ENCODE assay signal across 15 cellular contexts in the genomic region with DNA sequence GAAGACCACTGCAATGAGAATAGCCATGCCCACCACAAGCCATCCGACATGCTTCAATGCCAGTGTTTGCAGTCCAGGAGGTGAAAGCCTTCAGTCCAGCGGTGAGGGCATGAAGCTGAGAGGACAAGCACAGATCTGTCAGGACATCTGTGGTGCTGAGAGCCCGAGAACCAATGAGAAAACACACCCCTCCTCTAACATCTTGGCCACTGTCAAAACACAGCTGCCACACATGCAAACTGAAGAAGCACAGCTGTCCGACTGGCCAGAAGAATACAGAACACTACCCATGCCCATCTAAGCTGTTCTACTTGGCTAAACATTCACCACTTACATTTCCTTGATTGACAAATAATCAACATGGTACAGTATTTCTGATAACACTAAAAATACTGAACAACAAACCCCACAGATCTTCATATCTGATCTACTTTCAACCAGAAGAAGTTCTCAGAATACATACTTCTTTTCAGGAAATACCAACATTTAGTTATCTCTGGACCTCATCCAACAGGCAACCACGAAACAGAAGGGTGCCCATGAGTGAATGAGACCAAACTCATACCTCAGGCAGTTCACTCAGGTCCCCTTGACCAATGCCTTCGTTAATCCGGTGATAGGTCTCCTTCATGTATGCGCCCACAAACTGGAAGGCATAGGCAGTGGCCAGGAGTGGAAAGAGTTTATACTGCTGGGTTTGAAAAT. TPM values are rescaled to one million over a fixed set of nuclear protein-coding genes. Genes with fewer than 3 reads are reported as not detected.
DNase-seq lines count a peak whose midpoint lies in the region; ATAC-seq, FAIRE-seq and TF ChIP-seq lines count a peak whose summit lies in the region.
"Had no signal": no experiment of that assay in that cellular context is flagged by ENCODE, and none has a peak within 500 bp of the region (broad histone marks: within the 10 kb centered on the region; RNA-seq: fewer than 3 reads in every experiment).

No MANE protein-coding gene starts in this region.

- ATAC-seq in activated naive CD8-positive, alpha-beta T cell treated with anti-CD3 and anti-CD28 coated beads, Interleukin-2, amount 10 ng/mL, durations not matched to agents 7 days and 5 days (ENCODE audit: low read depth), result peak; percentile 65
- no peak for ATAC-seq in HG02970 (IDR thresholded peaks at IDR 0.05; ENCODE audit: low FRiP score, unreplicated experiment)

- no peak for TF ChIP-seq POLR2A in GM12892 (IDR thresholded peaks at IDR 0.05; ENCODE audit: low read depth, low read length)

- H3K36me3 Mint-ChIP-seq in activated naive CD8-positive, alpha-beta T cell treated with anti-CD3 and anti-CD28 coated beads, Interleukin-2, amount 10 ng/mL, durations not matched to agents 7 days and 5 days, result peaks cover 26% of the 10 kb centered on the region

- peak overlapping the region; percentile 40 for H3K27ac ChIP-seq in KOPT-K1 (ENCODE audit: low read depth, low read length, poor library complexity, severe bottlenecking)
- H3K27ac ChIP-seq: esophagus squamous epithelium, RWPE1, thyroid gland had no signal

- peak overlapping the region; percentile 83 for H3K27ac Mint-ChIP-seq in activated naive CD8-positive, alpha-beta T cell treated with anti-CD3 and anti-CD28 coated beads, Interleukin-2, amount 10 ng/mL, durations not matched to agents 7 days and 5 days
- H3K27ac Mint-ChIP-seq: activated naive CD4-positive, alpha-beta T cell treated with anti-CD3 and anti-CD28 coated beads, Interleukin-2, amount 50 U/mL, for 24 hours had no signal

- FAIRE-seq in GM12892 (lab: Jason Lieb, UNC), result no peak

- POLR2A ChIA-PET in activated naive CD8-positive, alpha-beta T cell treated with anti-CD3 and anti-CD28 coated beads, Interleukin-2, amount 10 ng/mL, durations not matched to agents 7 days and 5 days (lab: Charles Lee), result interaction anchor here (0.6 to 0.7 kb wide), 3 partner anchors 25 to 35 kb away, joined by 3 to 7 read pairs (median 3); no protein-coding TSS in a partner anchor

- H3K27me3 Mint-ChIP-seq in activated naive CD8-positive, alpha-beta T cell treated with anti-CD3 and anti-CD28 coated beads, Interleukin-2, amount 10 ng/mL, durations not matched to agents 7 days and 5 days, result no peaks in the 10 kb centered on the region
- H3K27me3 Mint-ChIP-seq: activated naive CD4-positive, alpha-beta T cell treated with anti-CD3 and anti-CD28 coated beads, Interleukin-2, amount 50 U/mL, for 24 hours had no signal

- H3K36me3 ChIP-seq in KOPT-K1 (ENCODE audit: insufficient read depth, low read length), result peaks cover 99% of the 10 kb centered on the region

- in situ Hi-C loops in ACHN (cut with HindIII; ENCODE audit: low pct_ligation_motif_present, low pct_unique_long_range_greater_than_20kb, low sequenced_read_pairs), result no loop called here

- H3K4me3 Mint-ChIP-seq in activated naive CD8-positive, alpha-beta T cell treated with anti-CD3 and anti-CD28 coated beads, Interleukin-2, amount 10 ng/mL, durations not matched to agents 7 days and 5 days, result peak overlapping the region; percentile 40
- H3K4me3 Mint-ChIP-seq: activated naive CD4-positive, alpha-beta T cell treated with anti-CD3 and anti-CD28 coated beads, Interleukin-2, amount 50 U/mL, for 24 hours had no signal

- H3K9me3 Mint-ChIP-seq in activated naive CD8-positive, alpha-beta T cell treated with anti-CD3 and anti-CD28 coated beads, Interleukin-2, amount 10 ng/mL, durations not matched to agents 7 days and 5 days, result no peaks in the 10 kb centered on the region
- H3K9me3 Mint-ChIP-seq: activated naive CD4-positive, alpha-beta T cell treated with anti-CD3 and anti-CD28 coated beads, Interleukin-2, amount 50 U/mL, for 24 hours had no signal

- DNase-seq in ACHN (peak; percentile 71), kidney tubule cell (ENCODE audit: low spot score) (peak; percentile 39), GM12892 (ENCODE audit: insufficient read length) (no peak), GM03348 (ENCODE audit: low spot score) (no peak), SW480 (ENCODE audit: low spot score) (no peak)
- DNase-seq in activated naive CD8-positive, alpha-beta T cell treated with anti-CD3 and anti-CD28 coated beads, Interleukin-2, amount 10 ng/mL, durations not matched to agents 7 days and 5 days, result no peak
- DNase-seq: cortex of kidney, esophagus squamous epithelium, NCI-H1105 treated with DMSO at 0.1 percent for 48 hours, T1000, thyroid gland had no signal

- no peaks in the 10 kb centered on the region for H3K9me3 ChIP-seq in KOPT-K1 (ENCODE audit: insufficient read depth, low read length, poor library complexity, severe bottlenecking)
- H3K9me3 ChIP-seq: esophagus squamous epithelium, thyroid gland had no signal

- peaks cover 13% of the 10 kb centered on the region for H3K4me1 Mint-ChIP-seq in activated naive CD8-positive, alpha-beta T cell treated with anti-CD3 and anti-CD28 coated beads, Interleukin-2, amount 10 ng/mL, durations not matched to agents 7 days and 5 days
- H3K4me1 Mint-ChIP-seq: activated naive CD4-positive, alpha-beta T cell treated with anti-CD3 and anti-CD28 coated beads, Interleukin-2, amount 50 U/mL, for 24 hours had no signal

RNA-seq across cellular contexts. Expression of gene FBF1, which starts 10.2 kb away (rescaled TPM):
- total RNA-seq in activated naive CD8-positive, alpha-beta T cell treated with anti-CD3 and anti-CD28 coated beads, Interleukin-2, amount 10 ng/mL, durations not matched to agents 7 days and 5 days, result 10 to 100 TPM; 28.5 to 36.0 TPM
- polyA plus RNA-seq in GM12892 (2012; ENCODE audit: missing spikeins), result 7.4 TPM

RNA-seq across cellular contexts. Expression of gene ACOX1, which starts 28.0 kb away (rescaled TPM):
- 10 to 100 TPM; 28.3 to 30.2 TPM for total RNA-seq in activated naive CD8-positive, alpha-beta T cell treated with anti-CD3 and anti-CD28 coated beads, Interleukin-2, amount 10 ng/mL, durations not matched to agents 7 days and 5 days
- polyA plus RNA-seq in GM12892 (2012; ENCODE audit: missing spikeins), result 13.1 TPM

RNA-seq across cellular contexts. Expression of gene TEN1, which starts 28.0 kb away (rescaled TPM):
- 10 to 100 TPM; 15.9 to 17.1 TPM for total RNA-seq in activated naive CD8-positive, alpha-beta T cell treated with anti-CD3 and anti-CD28 coated beads, Interleukin-2, amount 10 ng/mL, durations not matched to agents 7 days and 5 days
- polyA plus RNA-seq in GM12892 (2012; ENCODE audit: missing spikeins), result 18.1 TPM

RNA-seq across cellular contexts. Expression of gene MRPL38, which starts 46.3 kb away (rescaled TPM):
- total RNA-seq in activated naive CD8-positive, alpha-beta T cell treated with anti-CD3 and anti-CD28 coated beads, Interleukin-2, amount 10 ng/mL, durations not matched to agents 7 days and 5 days, result 100 to 1,000 TPM; 111 to 119 TPM
- 37.0 TPM for polyA plus RNA-seq in GM12892 (2012; ENCODE audit: missing spikeins)

RNA-seq across cellular contexts. Expression of gene CDK3, which starts 49.7 kb away (rescaled TPM):
- 1 to 10 TPM; 7.5 to 8.2 TPM for total RNA-seq in activated naive CD8-positive, alpha-beta T cell treated with anti-CD3 and anti-CD28 coated beads, Interleukin-2, amount 10 ng/mL, durations not matched to agents 7 days and 5 days
- polyA plus RNA-seq in GM12892 (2012; ENCODE audit: missing spikeins), result 4.9 TPM

Comparison
In these comparisons a context has a peak if more than half of its experiments do, and no peak if none do; other contexts are left out.
1. DNase-seq: peak in ACHN (single experiment) and kidney tubule cell (single experiment); none in activated naive CD8-positive, alpha-beta T cell treated with anti-CD3 and anti-CD28 coated beads, Interleukin-2, amount 10 ng/mL, durations not matched to agents 7 days and 5 days (single experiment), GM12892 (single experiment), GM03348 (single experiment) and SW480 (single experiment).